Comparison of ENCODE assay signal across 8 cellular contexts in genomic region chr21:39348040-39348354, GRCh38. TPM values are rescaled to one million over a fixed set of nuclear protein-coding genes. Genes with fewer than 3 reads are reported as not detected.
DNase-seq lines count a peak whose midpoint lies in the region; TF ChIP-seq lines count a peak whose summit lies in the region.

No MANE protein-coding gene starts in this region.

- H2BK5ac ChIP-seq in trophoblast cell (ENCODE audit: low read depth, low read length, poor library complexity) = peak overlapping the region; percentile 100

- no peak for TF ChIP-seq CTCF in epithelial cell of proximal tubule (conservative IDR thresholded peaks at IDR 0.05; ENCODE audit: low read depth, low read length)

- H3K18ac ChIP-seq in trophoblast cell (ENCODE audit: low read length) = peak overlapping the region; percentile 100

- H4K91ac ChIP-seq in trophoblast cell (ENCODE audit: low read depth, low read length) = peak overlapping the region; percentile 100

- H3K27ac Mint-ChIP-seq in activated CD4-positive, alpha-beta T cell treated with anti-CD3 and anti-CD28 coated beads, Interleukin-2, amount 10 ng/mL, durations not matched to agents 7 days and 5 days = peak overlapping the region; percentile 96

- peaks cover 17% of the 10 kb centered on the region for H3K4me1 ChIP-seq in SJCRH30
- peaks cover 2 to 9% of the 10 kb centered on the region in 2 experiments for H3K4me1 ChIP-seq in trophoblast cell (ENCODE audit: control insufficient read depth in 1 of 2, insufficient read depth in 2 of 2, low read length in 2 of 2)

- H3K23ac ChIP-seq in trophoblast cell (ENCODE audit: low read length) = no peak overlapping the region

- peaks cover 15% of the 10 kb centered on the region for H3K79me1 ChIP-seq in trophoblast cell (ENCODE audit: low read length)

- H3K14ac ChIP-seq in trophoblast cell (ENCODE audit: low read length) = peak overlapping the region; percentile 100

- peak overlapping the region; percentile 99 for H2AFZ ChIP-seq in trophoblast cell (ENCODE audit: insufficient read depth, low read length, poor library complexity)

- H3K36me3 ChIP-seq in SJCRH30 (peaks cover 44% of the 10 kb centered on the region), trophoblast cell (ENCODE audit: control insufficient read depth in 1 of 2, insufficient read depth in 2 of 2, low read length in 2 of 2) (peaks cover 4 to 14% of the 10 kb centered on the region in 2 experiments)

- POLR2A ChIA-PET in activated CD4-positive, alpha-beta T cell treated with anti-CD3 and anti-CD28 coated beads, Interleukin-2, amount 10 ng/mL, durations not matched to agents 7 days and 5 days (lab: Charles Lee) = interaction anchor here (2.2 to 2.4 kb wide), 2 partner anchors 32 to 33 kb away, joined by 5 to 16 read pairs; a partner anchor contains a TSS

- H3K4me3 Mint-ChIP-seq in activated CD4-positive, alpha-beta T cell treated with anti-CD3 and anti-CD28 coated beads, Interleukin-2, amount 10 ng/mL, durations not matched to agents 7 days and 5 days = peak overlapping the region; percentile 90

- H3K4me2 ChIP-seq in trophoblast cell (ENCODE audit: low read length) = peak overlapping the region; percentile 90

- peak overlapping the region; percentile 96 for H3K9ac ChIP-seq in trophoblast cell (ENCODE audit: low read length)

- CTCF ChIA-PET in activated CD4-positive, alpha-beta T cell treated with anti-CD3 and anti-CD28 coated beads, Interleukin-2, amount 10 ng/mL, durations not matched to agents 7 days and 5 days (lab: Charles Lee) = interaction anchor here (0.9 to 1.8 kb wide), 2 partner anchors 9 to 34 kb away, joined by 3 to 5 read pairs; partner anchors contain the start of gene BRWD1

- no peak overlapping the region for H2BK12ac ChIP-seq in trophoblast cell (ENCODE audit: low read length)

- H3K27me3 ChIP-seq in SJCRH30 (no peaks in the 10 kb centered on the region), trophoblast cell (ENCODE audit: insufficient read depth, low read length) (no peaks in the 10 kb centered on the region)

- no peak for DNase-seq in activated CD4-positive, alpha-beta T cell treated with anti-CD3 and anti-CD28 coated beads, Interleukin-2, amount 10 ng/mL, durations not matched to agents 7 days and 5 days
- no peak for DNase-seq in activated CD4-positive, alpha-beta T cell treated with anti-CD3 and anti-CD28 coated beads, Interleukin-2, amount 50 U/mL, for 4 hours
- no peak for DNase-seq in SJCRH30
- no peak for DNase-seq in epithelial cell of proximal tubule (ENCODE audit: low read depth)
- peak in 1 of 2 donors; percentile 56 for DNase-seq in trophoblast cell
- no peak for DNase-seq in DMS53 (lab: John Stamatoyannopoulos, UW)
- DNase-seq in NCI-H1436 treated with DMSO at 0.1 percent for 48 hours (lab: John Stamatoyannopoulos, UW) = no peak
- no peak for DNase-seq in COR-L47 (lab: John Stamatoyannopoulos, UW)

- H3K27me3 Mint-ChIP-seq in activated CD4-positive, alpha-beta T cell treated with anti-CD3 and anti-CD28 coated beads, Interleukin-2, amount 10 ng/mL, durations not matched to agents 7 days and 5 days = peaks cover 2% of the 10 kb centered on the region

- H3K4me3 ChIP-seq in SJCRH30 (peak overlapping the region; percentile 90), epithelial cell of proximal tubule (ENCODE audit: low read depth, low read length) (peak overlapping the region; percentile 90), trophoblast cell (ENCODE audit: low read depth, low read length) (peak overlapping the region; percentile 88)

- peaks cover 43% of the 10 kb centered on the region for H3K36me3 Mint-ChIP-seq in activated CD4-positive, alpha-beta T cell treated with anti-CD3 and anti-CD28 coated beads, Interleukin-2, amount 10 ng/mL, durations not matched to agents 7 days and 5 days (ENCODE audit: low read depth)

- H3K9me3 ChIP-seq in SJCRH30 (replicated peaks) (no peaks in the 10 kb centered on the region), trophoblast cell (ENCODE audit: insufficient read depth, low read depth, low read length) (no peaks in the 10 kb centered on the region)

- H3K4ac ChIP-seq in trophoblast cell (ENCODE audit: low read depth, low read length) = peak overlapping the region; percentile 84

- H4K12ac ChIP-seq in trophoblast cell (ENCODE audit: low read depth, low read length) = peak overlapping the region; percentile 99

- no CpG with 5 or more reads among the region's 11 CpGs for WGBS in trophoblast cell (ENCODE audit: extremely low coverage, insufficient coverage, insufficient read length)

- H4K8ac ChIP-seq in trophoblast cell (ENCODE audit: low read depth, low read length) = peak overlapping the region; percentile 98

- H3K79me2 ChIP-seq in trophoblast cell (ENCODE audit: control insufficient read depth, insufficient read depth, low read length, poor library complexity) = peaks cover 17% of the 10 kb centered on the region

- H2BK120ac ChIP-seq in trophoblast cell (ENCODE audit: insufficient read depth, low read length, poor library complexity) = peak overlapping the region; percentile 98

- no peaks in the 10 kb centered on the region for H3K9me3 Mint-ChIP-seq in activated CD4-positive, alpha-beta T cell treated with anti-CD3 and anti-CD28 coated beads, Interleukin-2, amount 10 ng/mL, durations not matched to agents 7 days and 5 days

- peak overlapping the region; percentile 76 for H2AK5ac ChIP-seq in trophoblast cell (ENCODE audit: low read length)

- peaks cover 46% of the 10 kb centered on the region for H3K4me1 Mint-ChIP-seq in activated CD4-positive, alpha-beta T cell treated with anti-CD3 and anti-CD28 coated beads, Interleukin-2, amount 10 ng/mL, durations not matched to agents 7 days and 5 days

- H3K27ac ChIP-seq in SJCRH30 (peak overlapping the region; percentile 81), trophoblast cell (ENCODE audit: low read depth, low read length) (peak overlapping the region; percentile 98)

RNA-seq across cellular contexts. Expression of gene HMGN1, which starts 0.9 kb away (rescaled TPM):
- 100 to 1,000 TPM; 389 to 395 TPM for total RNA-seq in activated CD4-positive, alpha-beta T cell treated with anti-CD3 and anti-CD28 coated beads, Interleukin-2, amount 10 ng/mL, durations not matched to agents 7 days and 5 days
- 448 and 469 TPM in 2 replicates for total RNA-seq in SJCRH30 (2014; rRNA removed; shearing (Covaris generic))
- 376 and 475 TPM in 2 replicates for total RNA-seq in epithelial cell of proximal tubule
- polyA plus RNA-seq in trophoblast cell (2013) = 433 and 454 TPM in 2 replicates

RNA-seq across cellular contexts. Expression of gene BRWD1, which starts 34.6 kb away (rescaled TPM):
- 10 to 100 TPM; 33.0 to 34.4 TPM for total RNA-seq in activated CD4-positive, alpha-beta T cell treated with anti-CD3 and anti-CD28 coated beads, Interleukin-2, amount 10 ng/mL, durations not matched to agents 7 days and 5 days
- 45.5 and 49.8 TPM in 2 replicates for total RNA-seq in SJCRH30 (2014; rRNA removed; shearing (Covaris generic))
- total RNA-seq in epithelial cell of proximal tubule = 12.5 and 19.5 TPM in 2 replicates
- 13.0 and 13.4 TPM in 2 replicates for polyA plus RNA-seq in trophoblast cell (2013)
